21 cellular contexts compared by ENCODE assay signal in the genomic region with DNA sequence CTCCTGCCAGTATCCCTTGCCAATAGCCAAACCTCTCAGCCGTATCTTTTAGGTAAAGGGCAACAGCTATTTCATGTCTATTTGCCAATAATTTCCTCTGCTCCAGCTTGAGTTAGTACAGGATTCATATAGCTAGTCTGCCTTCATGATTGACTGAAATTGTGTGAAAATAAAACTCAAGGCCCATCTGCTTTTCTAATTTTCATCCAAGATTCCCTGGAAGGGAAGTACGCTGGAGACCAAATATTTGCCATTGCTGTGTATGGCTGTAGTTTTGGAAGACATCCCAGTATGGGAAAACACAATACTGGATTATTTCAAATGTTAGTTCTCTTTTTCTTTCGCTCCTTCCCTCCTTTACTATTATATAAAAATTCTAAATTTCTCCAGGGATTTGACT.
"Had no signal": no experiment of that assay in that cellular context is flagged by ENCODE, and none has a peak within 500 bp of the region (broad histone marks: within the 10 kb centered on the region; RNA-seq: fewer than 3 reads in every experiment).

No MANE protein-coding gene starts in this region.

- DNase-seq: effector CD8-positive, alpha-beta T cell; foreskin melanocyte; head of caudate nucleus; kidney; left cardiac atrium; left ventricle myocardium inferior; lower lobe of right lung; natural killer cell; nucleus accumbens; ovary; right cardiac atrium; small intestine; stimulated activated CD4-positive, alpha-beta T cell treated with anti-CD3 and anti-CD28 coated beads, Interleukin-12 subunit alpha, Interleukin-12 subunit beta, amount 100 ng/mL, for 4 hours; stimulated activated naive CD4-positive, alpha-beta T cell; stomach; substantia nigra; trophoblast cell had no signal

- ATAC-seq: left cardiac atrium, lower lobe of right lung, natural killer cell, right cardiac atrium had no signal

- H3K9me3 Mint-ChIP-seq: mesothelial cell of epicardium, neural progenitor cell had no signal

- H3K27ac Mint-ChIP-seq: memory B cell, mesothelial cell of epicardium, natural killer cell, neural progenitor cell, progenitor cell of endocrine pancreas had no signal

- H3K4me1 Mint-ChIP-seq: memory B cell, mesothelial cell of epicardium, natural killer cell, neural progenitor cell had no signal

- H3K27me3 Mint-ChIP-seq: memory B cell, progenitor cell of endocrine pancreas had no signal

- H3K4me3 Mint-ChIP-seq: memory B cell, mesothelial cell of epicardium, natural killer cell, neural progenitor cell had no signal

- H3K36me3 Mint-ChIP-seq: memory B cell, mesothelial cell of epicardium, natural killer cell, neural progenitor cell had no signal
